8 cellular contexts compared by ENCODE assay signal in genomic region chr13:31930901-31931522, GRCh38.
DNase-seq lines count a peak whose midpoint lies in the region; ATAC-seq, FAIRE-seq and TF ChIP-seq lines count a peak whose summit lies in the region.

No MANE protein-coding gene starts in this region.

- TF ChIP-seq CTCF in dorsolateral prefrontal cortex (IDR thresholded peaks at IDR 0.05 in 54 of 56, conservative IDR thresholded peaks at IDR 0.05 in 2 of 56; ENCODE audit: low read depth in 1 of 56, partially characterized antibody in 56 of 56) = no peak

- ATAC-seq in GM19468 (IDR thresholded peaks at IDR 0.05; ENCODE audit: extremely low read depth, unreplicated experiment) = peak; percentile 99
- peak; percentile 100 for ATAC-seq in HG03378 (IDR thresholded peaks at IDR 0.05; ENCODE audit: unreplicated experiment)

- peak; percentile 72 for FAIRE-seq in GM12892 (lab: Jason Lieb, UNC)

- peaks cover 0 to 4% (median 0%) of the 10 kb centered on the region in 45 donors for H3K27me3 ChIP-seq in dorsolateral prefrontal cortex

- DNase-seq in GM12892 (ENCODE audit: insufficient read length) (peak; percentile 27), astrocyte of the hippocampus (ENCODE audit: low read depth, low spot score) (peak; percentile 38), NCI-H187 (lab: John Stamatoyannopoulos, UW) (no peak), activated gamma-delta T cell (lab: John Stamatoyannopoulos, UW) (no peak), dorsolateral prefrontal cortex (no peak)
- no peak for DNase-seq in stimulated activated CD4-positive, alpha-beta T cell treated with anti-CD3 and anti-CD28 coated beads, Interleukin-12 subunit alpha, Interleukin-12 subunit beta, amount 100 ng/mL, for 4 hours

- intact Hi-C loops in dorsolateral prefrontal cortex (cut with DNase I) = no loop called here

- TF ChIP-seq POLR2A in GM12892 (IDR thresholded peaks at IDR 0.05; ENCODE audit: low read depth, low read length) = no peak

- H3K27ac ChIP-seq in dorsolateral prefrontal cortex = no peak overlapping the region

- no peak overlapping the region for H3K4me3 ChIP-seq in dorsolateral prefrontal cortex

Comparison
In these comparisons a context has a peak if more than half of its experiments do, and no peak if none do; other contexts are left out.
1. DNase-seq: peak in GM12892 (single experiment) and astrocyte of the hippocampus (single experiment); none in NCI-H187 (0 of 2), activated gamma-delta T cell (single experiment), stimulated activated CD4-positive, alpha-beta T cell treated with anti-CD3 and anti-CD28 coated beads, Interleukin-12 subunit alpha, Interleukin-12 subunit beta, amount 100 ng/mL, for 4 hours (single experiment) and dorsolateral prefrontal cortex (0 of 10).